31 cellular contexts compared by ENCODE assay signal in the genomic region with DNA sequence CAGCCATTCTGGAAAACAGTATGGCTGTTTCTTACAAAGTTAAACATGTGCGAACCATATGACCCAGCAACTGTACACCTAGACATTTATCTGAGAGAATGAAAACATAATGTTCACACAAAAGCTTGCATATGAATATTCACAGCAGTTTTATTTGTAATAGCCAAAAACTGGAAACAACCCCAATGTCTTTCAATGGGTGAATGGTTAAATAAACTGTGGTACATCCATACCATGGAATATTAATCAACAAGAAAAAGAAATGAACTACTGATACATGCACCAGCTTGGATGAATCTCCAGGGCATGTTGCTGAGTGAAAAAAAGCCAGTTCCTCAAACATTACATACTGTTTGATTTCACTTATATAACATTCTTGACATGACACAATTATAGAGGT. TPM values are rescaled to one million over a fixed set of nuclear protein-coding genes. Genes with fewer than 3 reads are reported as not detected.
"Had no signal": no experiment of that assay in that cellular context is flagged by ENCODE, and none has a peak within 500 bp of the region (broad histone marks: within the 10 kb centered on the region; RNA-seq: fewer than 3 reads in every experiment).

No MANE protein-coding gene starts in this region.

- H3K36me3 ChIP-seq: MG63 had no signal

- H3K9me3 ChIP-seq: MG63 had no signal

- H3K4me2 ChIP-seq: KMS-11 had no signal

- H3K9ac ChIP-seq: KMS-11 had no signal

- H3K27ac ChIP-seq: KMS-11 had no signal

- H3K4me3 ChIP-seq: MG63 had no signal

- H3K27me3 ChIP-seq: MG63 had no signal

- DNase-seq: Karpas-422, Kasumi-1, MG63, MM.1S, MV-4-11, NCI-H1048, NCI-H1092, NCI-H1092 treated with DMSO at 0.1 percent for 48 hours, NCI-H1105, NCI-H1417 treated with DMSO at 0.1 percent for 48 hours, NCI-H1436, NCI-H1436 treated with DMSO at 0.1 percent for 48 hours, NCI-H1694, NCI-H1694 treated with DMSO at 0.1 percent for 48 hours, NCI-H187, NCI-H187 treated with DMSO at 0.1 percent for 48 hours, NCI-H1930, NCI-H2029, NCI-H2029 treated with DMSO at 0.1 percent for 48 hours, NCI-H2081 treated with DMSO at 0.1 percent for 48 hours, NCI-H2107, NCI-H2171, NCI-H2227 treated with DMSO at 0.1 percent for 48 hours, NCI-H226, NCI-H446, NCI-H446 treated with DMSO at 0.1 percent for 48 hours had no signal

RNA-seq across cellular contexts. Expression of a gene that starts 37.3 kb away (rescaled TPM):
- total RNA-seq: LHCN-M2, M059J, MCF 10A, NCI-H460 had no signal
